Comparison of ENCODE assay signal across 11 cellular contexts in genomic region chr5:119271758-119272730, GRCh38.
A peak's percentile ranks its signal among the peaks of the same experiment; 100 is the strongest.
DNase-seq lines count a peak whose midpoint lies in the region; ATAC-seq and TF ChIP-seq lines count a peak whose summit lies in the region.
"Had no signal": no experiment of that assay in that cellular context is flagged by ENCODE, and none has a peak within 500 bp of the region (broad histone marks: within the 10 kb centered on the region; RNA-seq: fewer than 3 reads in every experiment).

No MANE protein-coding gene starts in this region.

- H3K4me3 ChIP-seq in HEK293 (ENCODE audit: low read depth, low read length) = no peak overlapping the region
- H3K4me3 ChIP-seq: cardiac muscle cell had no signal

- peak overlapping the region; percentile 71; the same call in 1 of the 2 replicates for H3K27ac ChIP-seq in C4-2B
- H3K27ac ChIP-seq in HEK293 (ENCODE audit: extremely low read depth, low read depth, low read length) = no peak overlapping the region; the same call in 1 of the 2 replicates
- H3K27ac ChIP-seq: cardiac muscle cell had no signal

- peaks cover 73 to 91% (median 88%) of the 10 kb centered on the region in 3 donors for H3K4me1 Mint-ChIP-seq in naive B cell

- no peak for ATAC-seq in activated naive CD4-positive, alpha-beta T cell treated with anti-CD3 and anti-CD28 coated beads, Interleukin-2, amount 50 U/mL, for 72 hours
- no peak for ATAC-seq in naive B cell (ENCODE audit: low read depth in 2 of 2)

- H3K36me3 ChIP-seq in HEK293 (ENCODE audit: control insufficient read depth in 2 of 2, insufficient read depth in 1 of 2, low read length in 2 of 2) = no peaks in the 10 kb centered on the region
- H3K36me3 ChIP-seq: cardiac muscle cell had no signal

- no peak for DNase-seq in activated naive CD4-positive, alpha-beta T cell treated with anti-CD3 and anti-CD28 coated beads, Interleukin-2, amount 50 U/mL, for 72 hours (ENCODE audit: low spot score in 2 of 2)
- DNase-seq in naive B cell = no peak
- no peak for DNase-seq in HK-2 (ENCODE audit: unreplicated experiment)
- no peak for DNase-seq in NK-92 treated with Interleukin-12 subunit alpha and Interleukin-12 subunit beta, amount 100 ng/mL, for 24 hours (lab: John Stamatoyannopoulos, UW)
- no peak for DNase-seq in NCI-H748 treated with DMSO at 0.1 percent for 48 hours (lab: John Stamatoyannopoulos, UW)
- no peak for DNase-seq in DMS114 treated with DMSO at 0.1 percent for 48 hours (lab: John Stamatoyannopoulos, UW; ENCODE audit: unreplicated experiment)
- DNase-seq: NCI-H1436, small intestine had no signal

- H3K27ac Mint-ChIP-seq in activated naive CD4-positive, alpha-beta T cell treated with anti-CD3 and anti-CD28 coated beads, Interleukin-2, amount 50 U/mL, for 72 hours = peak overlapping the region; percentile 76 to 97
- H3K27ac Mint-ChIP-seq in naive B cell = peak overlapping the region; percentile 82 to 97 (median 91)

- peaks cover 34 to 43% of the 10 kb centered on the region in 2 donors for H3K36me3 Mint-ChIP-seq in activated naive CD4-positive, alpha-beta T cell treated with anti-CD3 and anti-CD28 coated beads, Interleukin-2, amount 50 U/mL, for 72 hours
- H3K36me3 Mint-ChIP-seq in naive B cell = peaks cover 0 to 5% of the 10 kb centered on the region in 2 donors

- H3K9me3 ChIP-seq in HEK293 (ENCODE audit: control insufficient read depth, insufficient read depth, low read depth, low read length) = no peaks in the 10 kb centered on the region

- H3K27me3 Mint-ChIP-seq in naive B cell = no peaks in the 10 kb centered on the region

- TF ChIP-seq CTCF in C4-2B (conservative IDR thresholded peaks at IDR 0.05) (no peak), HEK293 (tag by site-specific recombination; IDR thresholded peaks at IDR 0.05) (no peak)

- CTCF ChIA-PET in HEK293 (lab: Yijun Ruan, JAX) = interaction anchor here (1.0 to 1.6 kb wide), 6 partner anchors 18 to 284 kb away, joined by 3 to 4 read pairs (median 3); partner anchors contain the start of gene DTWD2

- peak overlapping the region; percentile 7 to 99 (median 94) for H3K4me3 Mint-ChIP-seq in naive B cell

- POLR2A ChIA-PET in HEK293 (lab: Yijun Ruan, JAX) = interaction anchor here (0.9 to 1.3 kb wide), 2 partner anchors 52 to 201 kb away, joined by 3 read pairs; partner anchors contain the start of gene DMXL1

- H3K4me1 ChIP-seq in HEK293 (ENCODE audit: control insufficient read depth, insufficient read depth, low read length) = peaks cover 45% of the 10 kb centered on the region

- no peaks in the 10 kb centered on the region for H3K9me3 Mint-ChIP-seq in activated naive CD4-positive, alpha-beta T cell treated with anti-CD3 and anti-CD28 coated beads, Interleukin-2, amount 50 U/mL, for 72 hours
- no peaks in the 10 kb centered on the region for H3K9me3 Mint-ChIP-seq in naive B cell

TF ChIP-seq in HEK293, 187 proteins besides CTCF, POLR2A, EP300 and RAD21 (continues in another document):
- no peak for TF ChIP-seq ZBTB26 (tag by site-specific recombination; optimal IDR thresholded peaks at IDR 0.05)
- no peak for TF ChIP-seq ZNF157 (tag by site-specific recombination; IDR thresholded peaks at IDR 0.05)
- TF ChIP-seq ZNF362 (tag by site-specific recombination; IDR thresholded peaks at IDR 0.05) = no peak
- TF ChIP-seq MYNN (tag by site-specific recombination; IDR thresholded peaks at IDR 0.05; ENCODE audit: borderline replicate concordance) = no peak
- TF ChIP-seq ZNF221 (tag by site-specific recombination; IDR thresholded peaks at IDR 0.05; ENCODE audit: borderline replicate concordance) = no peak
- no peak for TF ChIP-seq ZNF473 (tag by site-specific recombination; IDR thresholded peaks at IDR 0.05)
- TF ChIP-seq ZNF791 (tag by site-specific recombination; IDR thresholded peaks at IDR 0.05) = no peak
- TF ChIP-seq ZNF513 (tag by site-specific recombination; IDR thresholded peaks at IDR 0.05) = no peak
- TF ChIP-seq ZSCAN18 (tag by site-specific recombination; IDR thresholded peaks at IDR 0.05) = no peak
- TF ChIP-seq ZNF777 (tag by site-specific recombination; IDR thresholded peaks at IDR 0.05; ENCODE audit: borderline replicate concordance) = no peak
- no peak for TF ChIP-seq ZBTB1 (tag by site-specific recombination; IDR thresholded peaks at IDR 0.05)
- TF ChIP-seq ZNF48 (tag by site-specific recombination; IDR thresholded peaks at IDR 0.05) = no peak
- TF ChIP-seq FEZF1 (tag by site-specific recombination; IDR thresholded peaks at IDR 0.05) = peak; percentile 78
- no peak for TF ChIP-seq BCL6B (tag by site-specific recombination; IDR thresholded peaks at IDR 0.05)
- TF ChIP-seq PRDM4 (tag by site-specific recombination; IDR thresholded peaks at IDR 0.05) = peak; percentile 80
- TF ChIP-seq ZNF169 (tag by site-specific recombination; IDR thresholded peaks at IDR 0.05) = no peak
- no peak for TF ChIP-seq OVOL3 (tag by site-specific recombination; IDR thresholded peaks at IDR 0.05)
- TF ChIP-seq GLI4 (tag by site-specific recombination; IDR thresholded peaks at IDR 0.05) = no peak
- no peak for TF ChIP-seq ZNF138 (tag by site-specific recombination; IDR thresholded peaks at IDR 0.05; ENCODE audit: borderline replicate concordance)
- no peak for TF ChIP-seq ZNF660 (tag by site-specific recombination; IDR thresholded peaks at IDR 0.05)
